In the genomic region with DNA sequence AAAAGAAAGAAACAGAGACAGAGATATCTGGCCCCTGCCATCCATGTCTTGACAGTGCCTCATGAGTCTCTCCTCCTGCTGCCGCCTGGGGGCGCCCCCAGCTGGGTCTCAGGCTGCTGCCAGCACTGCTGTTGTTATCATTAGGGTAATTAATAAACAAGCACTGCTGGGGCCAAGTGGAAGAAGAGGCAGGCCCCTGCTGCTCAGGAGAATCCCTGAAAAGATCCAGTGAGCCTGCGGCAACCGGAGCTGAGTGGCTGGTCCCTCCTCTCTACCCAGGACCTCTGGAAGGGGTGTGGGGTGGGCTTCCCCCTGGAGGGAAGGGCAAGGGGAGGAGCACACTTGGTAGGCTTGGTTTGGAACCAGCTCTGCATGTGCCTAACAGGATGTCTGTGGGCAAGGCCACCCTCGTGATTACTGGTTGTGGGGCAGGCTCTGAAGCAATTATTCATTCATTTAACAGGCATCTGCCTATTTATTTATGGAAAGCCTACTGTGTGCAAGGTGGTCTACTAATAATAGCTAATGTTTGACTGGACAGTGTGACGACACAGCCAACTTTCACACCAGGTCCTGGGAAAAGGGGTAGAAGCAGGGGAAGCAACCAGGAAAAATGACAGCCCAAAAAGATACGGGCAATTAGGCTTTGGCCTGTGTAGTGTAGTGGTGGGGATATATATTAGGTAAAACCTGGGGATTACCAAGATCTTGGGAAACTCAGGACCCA, we compare ENCODE assay signal across 8 cellular contexts. TPM values are rescaled to one million over a fixed set of nuclear protein-coding genes. Genes with fewer than 3 reads are reported as not detected.
DNase-seq lines count a peak whose midpoint lies in the region; ATAC-seq lines count a peak whose summit lies in the region.

No MANE protein-coding gene starts in this region.

- DNase-seq in GF-D8 (lab: John Stamatoyannopoulos, UW) = peak; percentile 36
- peak; percentile 80 for DNase-seq in HPDE6-E6E7 (ENCODE audit: extremely low spot score)
- peak; percentile 34 for DNase-seq in OCI-M2 (lab: John Stamatoyannopoulos, UW; ENCODE audit: unreplicated experiment)
- DNase-seq in activated T-cell treated with anti-CD3 and anti-CD28 coated beads, Interleukin-2, amount 50 U/mL, for 1 hour = peak; percentile 78
- peak; percentile 65 for DNase-seq in naive B cell
- peak; percentile 40 for DNase-seq in stimulated activated CD8-positive, alpha-beta memory T cell treated with anti-CD3 and anti-CD28 coated beads, Interleukin-7, amount 100 ng/mL, for 24 hours (ENCODE audit: low read depth)

- H3K36me3 ChIP-seq in esophagus (ENCODE audit: control insufficient read depth in 2 of 2, insufficient read depth in 2 of 2, low read length in 1 of 2) = peaks cover 0 to 6% of the 10 kb centered on the region in 2 donors

- H3K27ac ChIP-seq in esophagus (ENCODE audit: low read depth in 2 of 2, low read length in 1 of 2) = peak overlapping the region; percentile 62 to 79

- 17 to 18% methylated on average over 7 of the region's 7 CpGs for WGBS in esophagus, 2 donors

- H3K9me3 Mint-ChIP-seq in naive B cell = no peaks in the 10 kb centered on the region

- no peaks in the 10 kb centered on the region for H3K27me3 ChIP-seq in esophagus (ENCODE audit: control insufficient read depth in 1 of 2, insufficient read depth in 2 of 2, low read length in 2 of 2)

- no peaks in the 10 kb centered on the region for H3K9me3 ChIP-seq in esophagus (ENCODE audit: control insufficient read depth in 2 of 2, insufficient read depth in 1 of 2, low read depth in 1 of 2, low read length in 1 of 2)

- H3K4me3 Mint-ChIP-seq in naive B cell = peak overlapping the region; percentile 82 to 94 (median 89)

- H3K36me3 Mint-ChIP-seq in naive B cell = peaks cover 0 to 11% of the 10 kb centered on the region in 2 donors

- H3K27me3 Mint-ChIP-seq in naive B cell = peaks cover 48 to 66% (median 64%) of the 10 kb centered on the region in 3 donors

- H3K27ac Mint-ChIP-seq in naive B cell = peak overlapping the region in 4 of 6 donors; percentile 75 to 96 (median 81)

- peaks cover 3 to 23% of the 10 kb centered on the region in 2 donors for H3K4me1 ChIP-seq in esophagus (ENCODE audit: control insufficient read depth in 2 of 2, insufficient read depth in 2 of 2, low read length in 1 of 2)

- H3K4me1 Mint-ChIP-seq in naive B cell = peaks cover 31 to 39% (median 32%) of the 10 kb centered on the region in 3 donors

- H3K4me3 ChIP-seq in esophagus (ENCODE audit: low read depth in 1 of 2, low read length in 2 of 2) = no peak overlapping the region

- peak; percentile 75 to 76 for ATAC-seq in naive B cell (ENCODE audit: low read depth in 2 of 2)
- ATAC-seq in GM21390 (IDR thresholded peaks at IDR 0.05; ENCODE audit: unreplicated experiment) = no peak

RNA-seq across cellular contexts. Expression of a gene that starts 1.2 kb away (rescaled TPM):
- polyA plus RNA-seq in esophagus = 10 to 100 TPM; 23.2 to 24.2 TPM
- polyA plus RNA-seq in naive B cell (ENCODE audit: low read depth in 6 of 6) = not detected

RNA-seq across cellular contexts. Expression of a gene that starts 13.8 kb away (rescaled TPM):
- polyA plus RNA-seq in esophagus (10 to 100 TPM in 1 of 2 donors, 1 to 10 TPM in 1; 9.2 to 13.0 TPM), naive B cell (ENCODE audit: low read depth in 6 of 6) (10 to 100 TPM in 4 of 6 donors, 1 to 10 TPM in 2; 6.9 to 18.0 (median 11.4) TPM)

RNA-seq across cellular contexts. Expression of a gene that starts 44.2 kb away (rescaled TPM):
- polyA plus RNA-seq in esophagus (under 1 TPM; 0.26 to 0.31 TPM), naive B cell (ENCODE audit: low read depth in 6 of 6) (under 1 TPM in 1 of 6 donors, not detected in 5; 0.35 TPM)

Comparison
In these comparisons a context has a peak if more than half of its experiments do, and no peak if none do; other contexts are left out.
1. RNA of a gene that starts 1.2 kb away (polyA plus RNA-seq): 23.2 to 24.2 TPM in esophagus; not detected in naive B cell; every median in the first group is over 10 times any median in the second.
2. Peak in every context shown above with its lines, with median percentiles within 50 percentile points of each other: DNase-seq.